ENCODE assay signal across 27 cellular contexts in the genomic region with DNA sequence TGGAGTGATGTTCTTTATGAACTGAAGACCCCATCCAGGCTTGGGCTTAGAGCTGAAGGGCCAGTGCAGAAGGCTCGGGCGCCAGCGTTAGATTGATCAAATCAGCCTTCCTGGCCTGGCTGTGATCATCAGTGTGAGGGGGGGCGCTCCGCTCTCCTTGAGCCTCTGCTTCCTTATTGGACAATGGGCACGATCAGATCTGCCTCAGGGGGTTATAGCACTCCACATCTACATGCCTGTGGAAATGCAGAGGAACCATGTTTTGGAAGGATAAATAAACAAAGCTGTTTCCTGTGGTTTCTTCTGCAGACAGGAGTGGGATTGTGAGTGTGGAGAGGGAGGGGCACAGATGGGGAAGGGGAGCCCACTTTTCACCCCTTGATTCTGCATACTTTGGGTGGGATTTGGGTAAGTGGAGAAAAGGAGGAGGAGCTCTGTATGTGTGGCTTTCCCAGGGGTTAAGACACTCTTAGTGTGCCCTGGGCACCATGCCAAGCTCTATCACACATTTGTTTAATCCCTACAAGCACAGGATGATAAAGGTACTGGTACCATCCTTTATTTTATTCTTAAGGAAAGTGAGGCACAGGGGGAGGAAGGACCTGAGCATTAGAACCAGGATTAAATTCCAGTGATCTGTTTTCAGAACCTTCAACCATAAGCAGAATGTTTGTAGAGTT.
DNase-seq lines count a peak whose midpoint lies in the region; ATAC-seq and TF ChIP-seq lines count a peak whose summit lies in the region.
"Had no signal": no experiment of that assay in that cellular context is flagged by ENCODE, and none has a peak within 500 bp of the region (broad histone marks: within the 10 kb centered on the region; RNA-seq: fewer than 3 reads in every experiment).

No MANE protein-coding gene starts in this region.

- ATAC-seq in GM21717 (IDR thresholded peaks at IDR 0.05; ENCODE audit: unreplicated experiment), result no peak
- ATAC-seq: activated CD8-positive, alpha-beta memory T cell treated with anti-CD3 and anti-CD28 coated beads, Interleukin-2, amount 10 ng/mL, durations not matched to agents 7 days and 5 days; activated naive CD4-positive, alpha-beta T cell treated with anti-CD3 and anti-CD28 coated beads, Interleukin-2, amount 50 U/mL, for 72 hours; left cardiac atrium; stimulated activated naive B cell treated with anti-CD40 and anti-IgM and Interleukin-4, amounts not matched to agents 10 μg/mL and 1 μg/mL and 100 μg/mL, for 72 hours; T-cell had no signal

- no peaks in the 10 kb centered on the region for H3K27me3 ChIP-seq in ovary
- H3K27me3 ChIP-seq: esophagus squamous epithelium, testis had no signal

- H3K9me3 ChIP-seq in ovary, result no peaks in the 10 kb centered on the region
- H3K9me3 ChIP-seq: esophagus squamous epithelium, testis had no signal

- no peak for TF ChIP-seq CTCF in ovary (IDR thresholded peaks at IDR 0.05)

- TF ChIP-seq EP300 in ovary (IDR thresholded peaks at IDR 0.05), result no peak

- TF ChIP-seq POLR2A in ovary (IDR thresholded peaks at IDR 0.05), result no peak

- H3K4me1 ChIP-seq in ovary (ENCODE audit: insufficient read depth), result no peaks in the 10 kb centered on the region
- H3K4me1 ChIP-seq: esophagus squamous epithelium, testis had no signal

- intact Hi-C loops in ovary (cut with DNase I), result no loop called here

- WGBS in ovary, 3 donors, result 77 to 80% (median 79%) methylated on average over 6 of the region's 6 CpGs

- no peaks in the 10 kb centered on the region for H3K36me3 ChIP-seq in ovary
- H3K36me3 ChIP-seq: esophagus squamous epithelium had no signal

- H3K27ac ChIP-seq in ovary, result no peak overlapping the region
- H3K27ac ChIP-seq: esophagus squamous epithelium, testis had no signal

- DNase-seq in NCI-H748 (lab: John Stamatoyannopoulos, UW; ENCODE audit: unreplicated experiment) (peak; percentile 7), NCI-H748 treated with DMSO at 0.1 percent for 48 hours (lab: John Stamatoyannopoulos, UW) (no peak), RPMI7951 (ENCODE audit: low read depth) (peak; percentile 77), fibroblast of gingiva (ENCODE audit: low read depth) (peak; percentile 17), ureter (ENCODE audit: low spot score) (peak; percentile 9), AG20443 (ENCODE audit: low spot score) (no peak), ovary (no peak)
- DNase-seq: 8988T; activated CD4-positive, alpha-beta T cell treated with anti-CD3 and anti-CD28 coated beads for 4 hours; activated CD8-positive, alpha-beta memory T cell treated with anti-CD3 and anti-CD28 coated beads, Interleukin-2, amount 10 ng/mL, durations not matched to agents 7 days and 5 days; effector memory CD4-positive, alpha-beta T cell; esophagus squamous epithelium; glutamatergic neuron; left cardiac atrium; naive B cell; NCI-H1105; NCI-H2029 treated with DMSO at 0.1 percent for 48 hours; nucleus accumbens; retina; SHP77; stimulated activated CD4-positive, alpha-beta T cell treated with anti-CD3 and anti-CD28 coated beads, Interleukin-2, amount 100 ng/mL, for 48 hours; stimulated activated naive B cell treated with anti-CD40 and anti-IgM and Interleukin-4, amounts not matched to agents 10 μg/mL and 1 μg/mL and 100 μg/mL, for 72 hours; T-cell; testis had no signal

- no peak overlapping the region for H3K4me3 ChIP-seq in ovary
- H3K4me3 ChIP-seq: esophagus squamous epithelium, smooth muscle cell, testis had no signal

Comparison
In these comparisons a context has a peak if more than half of its experiments do, and no peak if none do; other contexts are left out.
1. DNase-seq: peak in NCI-H748 (single experiment), RPMI7951 (single experiment), fibroblast of gingiva (single experiment) and ureter (single experiment); none in NCI-H748 treated with DMSO at 0.1 percent for 48 hours (single experiment), AG20443 (single experiment) and ovary (0 of 5).